Comparison of ENCODE assay signal across 8 cellular contexts in the genomic region with DNA sequence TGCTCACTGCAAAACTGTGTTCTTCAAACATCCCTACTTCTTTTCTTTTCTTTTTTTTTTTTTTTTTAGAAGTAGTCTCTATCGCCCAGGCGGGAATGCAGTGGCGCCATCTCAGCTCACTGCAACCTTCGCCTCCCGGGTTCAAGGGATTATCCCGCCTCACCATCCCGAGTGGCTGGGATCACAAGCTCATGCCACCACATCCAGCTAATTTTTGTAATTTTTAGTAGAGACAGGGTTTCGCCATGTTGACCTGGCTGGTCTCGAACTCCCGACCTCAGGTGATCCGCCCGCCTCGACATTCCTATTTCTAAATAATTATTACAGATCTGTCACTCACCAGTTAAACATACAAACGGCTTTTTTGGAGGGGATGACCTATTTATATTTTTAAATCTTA. TPM values are rescaled to one million over a fixed set of nuclear protein-coding genes. Genes with fewer than 3 reads are reported as not detected.
A peak's percentile ranks its signal among the peaks of the same experiment; 100 is the strongest.
DNase-seq lines count a peak whose midpoint lies in the region; ATAC-seq and TF ChIP-seq lines count a peak whose summit lies in the region.

No MANE protein-coding gene starts in this region.

- H3K79me1 ChIP-seq in mesenchymal stem cell (replicated peaks; ENCODE audit: low read length, poor library complexity, severe bottlenecking): peaks cover 18% of the 10 kb centered on the region

- no peaks in the 10 kb centered on the region for H3K36me3 ChIP-seq in cardiac muscle cell
- peaks cover 15 to 24% of the 10 kb centered on the region in 2 experiments for H3K36me3 ChIP-seq in mesenchymal stem cell (ENCODE audit: control insufficient read depth in 1 of 2, insufficient read depth in 2 of 2, low read depth in 1 of 2, low read length in 2 of 2)
- peaks cover 0 to 26% (median 7%) of the 10 kb centered on the region in 4 donors for H3K36me3 ChIP-seq in upper lobe of left lung

- ATAC-seq in Right ventricle myocardium superior (ENCODE audit: poor library complexity) (no peak), upper lobe of left lung (ENCODE audit: low FRiP score in 2 of 2) (no peak)

- H3K14ac ChIP-seq in mesenchymal stem cell (ENCODE audit: low read length in 2 of 2): no peak overlapping the region

- no peak overlapping the region for H2BK120ac ChIP-seq in mesenchymal stem cell (ENCODE audit: low read depth, low read length)

- peaks cover 0 to 5% (median 0%) of the 10 kb centered on the region in 5 experiments for H3K9me3 Mint-ChIP-seq in brain

- H3K4me1 Mint-ChIP-seq in brain: peaks cover 67% of the 10 kb centered on the region

- no peak for TF ChIP-seq EP300 in upper lobe of left lung (IDR thresholded peaks at IDR 0.05)

- peak overlapping the region in 4 of 5 experiments; percentile 99 to 100 (median 100) for H3K27ac Mint-ChIP-seq in brain

- H4K91ac ChIP-seq in mesenchymal stem cell (ENCODE audit: low read length): no peak overlapping the region

- no peak overlapping the region for H2AK5ac ChIP-seq in mesenchymal stem cell (ENCODE audit: low read length, severe bottlenecking)

- no peak overlapping the region for H3K23ac ChIP-seq in mesenchymal stem cell (ENCODE audit: low read length in 2 of 2)

- WGBS in mesenchymal stem cell: 90% methylated on average over 13 of the region's 14 CpGs
- WGBS in upper lobe of left lung, 2 donors: 41 to 51% methylated on average over 11 to 14 of the region's 14 CpGs

- no peak for TF ChIP-seq CTCF in cardiac muscle cell (IDR thresholded peaks at IDR 0.05; ENCODE audit: low read depth, low read length)
- no peak for TF ChIP-seq CTCF in brain (conservative IDR thresholded peaks at IDR 0.05)
- TF ChIP-seq CTCF in upper lobe of left lung (IDR thresholded peaks at IDR 0.05): no peak

- H3K36me3 Mint-ChIP-seq in brain: peaks cover 16% of the 10 kb centered on the region

- peak overlapping the region; percentile 100 for H3K9ac ChIP-seq in mesenchymal stem cell (ENCODE audit: low read length)

- H3K4me3 ChIP-seq in cardiac muscle cell: peak overlapping the region; percentile 82
- H3K4me3 ChIP-seq in mesenchymal stem cell (ENCODE audit: insufficient read depth in 1 of 2, low read depth in 1 of 2, low read length in 2 of 2): peak overlapping the region in 1 of 2 experiments; percentile 94
- peak overlapping the region; percentile 82 to 88 (median 86) for H3K4me3 ChIP-seq in upper lobe of left lung

- no peak overlapping the region for H3K4ac ChIP-seq in mesenchymal stem cell (ENCODE audit: low read depth in 1 of 2, low read length in 2 of 2)

- no peak overlapping the region for H3K18ac ChIP-seq in mesenchymal stem cell (ENCODE audit: low read depth in 1 of 2, low read length in 2 of 2)

- DNase-seq in cardiac muscle cell (ENCODE audit: low read depth in 1 of 2, low spot score in 1 of 2) (no peak), Right ventricle myocardium superior (no peak), mesenchymal stem cell (no peak), upper lobe of left lung (no peak), COLO829 (ENCODE audit: low spot score) (no peak), HPDE6-E6E7 (ENCODE audit: extremely low spot score) (no peak), NCI-H748 (lab: John Stamatoyannopoulos, UW; ENCODE audit: unreplicated experiment) (no peak)

- H3K27ac ChIP-seq in cardiac muscle cell (no peak overlapping the region), mesenchymal stem cell (ENCODE audit: low read length, poor library complexity, severe bottlenecking) (no peak overlapping the region), upper lobe of left lung (peak overlapping the region in 3 of 4 donors; percentile 97 to 99 (median 99))

- H3K4me2 ChIP-seq in mesenchymal stem cell (ENCODE audit: low read length, poor library complexity, severe bottlenecking): peak overlapping the region; percentile 51

- H3K27me3 ChIP-seq in cardiac muscle cell: no peaks in the 10 kb centered on the region
- H3K27me3 ChIP-seq in mesenchymal stem cell (ENCODE audit: control insufficient read depth in 1 of 2, insufficient read depth in 1 of 2, low read length in 2 of 2): no peaks in the 10 kb centered on the region
- no peaks in the 10 kb centered on the region for H3K27me3 ChIP-seq in upper lobe of left lung

- TF ChIP-seq POLR2A in upper lobe of left lung (IDR thresholded peaks at IDR 0.05): no peak

- intact Hi-C loops in Right ventricle myocardium superior (cut with DNase I): loop anchor here (10.0 kb wide), 1 partner anchor 833 kb away; no protein-coding TSS in a partner anchor

- H2BK12ac ChIP-seq in mesenchymal stem cell (ENCODE audit: low read length in 2 of 2): no peak overlapping the region

- H2BK15ac ChIP-seq in mesenchymal stem cell (ENCODE audit: low read depth, poor library complexity, severe bottlenecking): no peak overlapping the region

- H4K8ac ChIP-seq in mesenchymal stem cell (ENCODE audit: low read length): no peak overlapping the region

- H3K27me3 Mint-ChIP-seq in brain: peaks cover 10% of the 10 kb centered on the region

- H3K4me1 ChIP-seq in cardiac muscle cell (ENCODE audit: low read depth) (peaks cover 19% of the 10 kb centered on the region), mesenchymal stem cell (ENCODE audit: control insufficient read depth, insufficient read depth, low read depth, low read length) (peaks cover 19% of the 10 kb centered on the region), upper lobe of left lung (peaks cover 41 to 48% (median 44%) of the 10 kb centered on the region in 4 donors)

- no peak overlapping the region for H2AFZ ChIP-seq in mesenchymal stem cell (ENCODE audit: low read depth, low read length)

- peak overlapping the region; percentile 94 to 99 (median 97) for H3K4me3 Mint-ChIP-seq in brain

- H3K9me3 ChIP-seq in cardiac muscle cell (ENCODE audit: low read depth): no peaks in the 10 kb centered on the region
- no peaks in the 10 kb centered on the region for H3K9me3 ChIP-seq in mesenchymal stem cell (ENCODE audit: control insufficient read depth, low read length)
- H3K9me3 ChIP-seq in upper lobe of left lung: no peaks in the 10 kb centered on the region

- no peak overlapping the region for H2BK5ac ChIP-seq in mesenchymal stem cell (ENCODE audit: low read depth, low read length, poor library complexity, severe bottlenecking)

RNA-seq across cellular contexts. Expression of a gene that starts 1.0 kb away (rescaled TPM):
- total RNA-seq in cardiac muscle cell (241 and 275 TPM in 2 replicates), Right ventricle myocardium superior (159 TPM), upper lobe of left lung (100 to 1,000 TPM in 5 of 6 donors, 10 to 100 TPM in 1; 85.9 to 304 (median 175) TPM)
- polyA plus RNA-seq in cardiac muscle cell (594 and 672 TPM in 2 replicates), brain (ENCODE audit: insufficient read depth, low read depth, low replicate concordance) (746 TPM)
- 865 TPM for polyA plus RNA-seq in mesenchymal stem cell (2013, experiment 1 of 2)
- 846 TPM for polyA plus RNA-seq in mesenchymal stem cell (2013, experiment 2 of 2)

RNA-seq across cellular contexts. Expression of a gene that starts 11.4 kb away (rescaled TPM):
- total RNA-seq in cardiac muscle cell (0.11 and 1.7 TPM in 2 replicates), Right ventricle myocardium superior (12.6 TPM), upper lobe of left lung (10 to 100 TPM in 3 of 6 donors, 1 to 10 TPM in 3; 2.1 to 83.1 (median 9.4) TPM)
- polyA plus RNA-seq in cardiac muscle cell (not detected in 2 replicates), brain (ENCODE audit: insufficient read depth, low read depth, low replicate concordance) (2.9 TPM)
- polyA plus RNA-seq in mesenchymal stem cell (2013, experiment 1 of 2): 0.01 TPM
- 0.04 TPM for polyA plus RNA-seq in mesenchymal stem cell (2013, experiment 2 of 2)

RNA-seq across cellular contexts. Expression of a gene that starts 15.6 kb away (rescaled TPM):
- total RNA-seq in cardiac muscle cell (0.85 and 1.7 TPM in 2 replicates), Right ventricle myocardium superior (not detected), upper lobe of left lung (1 to 10 TPM in 2 of 6 donors, under 1 TPM in 4; 0.26 to 3.1 (median 0.46) TPM)
- polyA plus RNA-seq in cardiac muscle cell (2.5 and 5.0 TPM in 2 replicates), brain (ENCODE audit: insufficient read depth, low read depth, low replicate concordance) (not detected)
- polyA plus RNA-seq in mesenchymal stem cell (2013, experiment 1 of 2): not detected
- not detected for polyA plus RNA-seq in mesenchymal stem cell (2013, experiment 2 of 2)

RNA-seq across cellular contexts. Expression of a gene that starts 24.4 kb away (rescaled TPM):
- total RNA-seq in cardiac muscle cell: 3.7 and 4.0 TPM in 2 replicates
- 5.8 and 7.2 TPM in 2 replicates for polyA plus RNA-seq in cardiac muscle cell
- 1.6 TPM for total RNA-seq in Right ventricle myocardium superior
- polyA plus RNA-seq in brain (ENCODE audit: insufficient read depth, low read depth, low replicate concordance): 1.8 TPM
- 8.4 TPM for polyA plus RNA-seq in mesenchymal stem cell (2013, experiment 1 of 2)
- 8.0 TPM for polyA plus RNA-seq in mesenchymal stem cell (2013, experiment 2 of 2)
- 10 to 100 TPM in 4 of 6 donors, 1 to 10 TPM in 2; 2.3 to 26.2 (median 10.7) TPM for total RNA-seq in upper lobe of left lung

RNA-seq across cellular contexts. Expression of a gene that starts 32.5 kb away (rescaled TPM):
- total RNA-seq in cardiac muscle cell: 0.39 and 1.1 TPM in 2 replicates
- polyA plus RNA-seq in cardiac muscle cell: 3.8 and 6.4 TPM in 2 replicates
- total RNA-seq in Right ventricle myocardium superior: 0.56 TPM
- polyA plus RNA-seq in brain (ENCODE audit: insufficient read depth, low read depth, low replicate concordance): 3.4 TPM
- 0.21 TPM for polyA plus RNA-seq in mesenchymal stem cell (2013, experiment 1 of 2)
- polyA plus RNA-seq in mesenchymal stem cell (2013, experiment 2 of 2): 0.30 TPM
- total RNA-seq in upper lobe of left lung: 10 to 100 TPM in 2 of 6 donors, 1 to 10 TPM in 4; 2.7 to 35.0 (median 6.1) TPM

Comparison
In these comparisons a context has a peak if more than half of its experiments do, and no peak if none do; other contexts are left out.
1. H3K27ac ChIP-seq: peak in upper lobe of left lung (3 of 4); none in cardiac muscle cell (single experiment) and mesenchymal stem cell (single experiment).